1 cellular context compared by ENCODE assay signal in the genomic region with DNA sequence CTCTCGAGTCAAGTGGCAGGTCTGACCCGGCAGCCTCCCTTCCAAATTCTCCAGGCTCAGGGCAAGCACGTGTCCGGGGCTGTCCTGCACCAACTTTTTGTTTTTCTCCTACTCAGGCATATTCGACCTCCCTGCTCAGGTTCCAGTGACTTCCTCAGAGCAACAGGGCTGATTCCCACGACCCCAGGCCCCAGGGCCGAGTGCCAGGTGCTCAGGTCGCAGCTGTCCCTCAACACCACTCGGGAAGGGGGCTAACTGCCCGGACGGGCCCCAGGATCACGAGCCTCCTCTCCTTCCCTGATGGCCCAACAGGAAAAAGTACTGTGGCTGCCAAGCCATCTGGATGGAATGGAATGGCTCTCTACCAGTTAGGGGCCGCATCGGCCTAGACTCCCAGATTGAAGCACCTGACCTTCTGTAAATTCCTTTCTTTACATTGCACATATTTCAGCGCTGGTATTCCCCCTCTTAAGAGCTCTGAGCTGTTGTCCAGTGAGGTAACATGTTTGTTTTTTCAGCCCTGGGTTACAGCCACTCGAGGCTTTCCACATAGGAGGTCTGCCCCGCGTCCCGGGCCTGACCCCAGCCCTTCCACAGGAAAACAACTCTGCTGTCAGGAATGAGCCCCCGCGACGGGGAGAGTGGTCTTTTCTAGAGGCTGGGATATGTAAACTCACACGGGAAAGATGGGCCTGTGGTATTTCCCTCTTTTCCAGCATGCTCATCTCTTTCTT.
TF ChIP-seq lines count a peak whose summit lies in the region.

No MANE protein-coding gene starts in this region.

TF ChIP-seq in HepG2, 621 proteins besides CTCF, POLR2A, EP300 and RAD21 (continued from another document):
- TF ChIP-seq, protein P1, sequence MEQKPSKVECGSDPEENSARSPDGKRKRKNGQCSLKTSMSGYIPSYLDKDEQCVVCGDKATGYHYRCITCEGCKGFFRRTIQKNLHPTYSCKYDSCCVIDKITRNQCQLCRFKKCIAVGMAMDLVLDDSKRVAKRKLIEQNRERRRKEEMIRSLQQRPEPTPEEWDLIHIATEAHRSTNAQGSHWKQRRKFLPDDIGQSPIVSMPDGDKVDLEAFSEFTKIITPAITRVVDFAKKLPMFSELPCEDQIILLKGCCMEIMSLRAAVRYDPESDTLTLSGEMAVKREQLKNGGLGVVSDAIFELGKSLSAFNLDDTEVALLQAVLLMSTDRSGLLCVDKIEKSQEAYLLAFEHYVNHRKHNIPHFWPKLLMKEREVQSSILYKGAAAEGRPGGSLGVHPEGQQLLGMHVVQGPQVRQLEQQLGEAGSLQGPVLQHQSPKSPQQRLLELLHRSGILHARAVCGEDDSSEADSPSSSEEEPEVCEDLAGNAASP (CRISPR knock-in tag; IDR thresholded peaks at IDR 0.05; ENCODE audit: borderline replicate concordance): peak; percentile 70; the same call in 1 of the 2 replicates
- TF ChIP-seq ZNF777 (CRISPR knock-in tag; IDR thresholded peaks at IDR 0.05): no peak
- no peak for TF ChIP-seq IKZF4 (CRISPR knock-in tag; IDR thresholded peaks at IDR 0.05; ENCODE audit: borderline replicate concordance, low read depth, not compliant biosample characterization)
- TF ChIP-seq RARA (CRISPR knock-in tag; IDR thresholded peaks at IDR 0.05): peak; percentile 93
- TF ChIP-seq KDM5A (IDR thresholded peaks at IDR 0.05; ENCODE audit: borderline replicate concordance, low read length): no peak
- TF ChIP-seq ZNF20 (CRISPR knock-in tag; IDR thresholded peaks at IDR 0.05): no peak
- TF ChIP-seq, protein P2, sequence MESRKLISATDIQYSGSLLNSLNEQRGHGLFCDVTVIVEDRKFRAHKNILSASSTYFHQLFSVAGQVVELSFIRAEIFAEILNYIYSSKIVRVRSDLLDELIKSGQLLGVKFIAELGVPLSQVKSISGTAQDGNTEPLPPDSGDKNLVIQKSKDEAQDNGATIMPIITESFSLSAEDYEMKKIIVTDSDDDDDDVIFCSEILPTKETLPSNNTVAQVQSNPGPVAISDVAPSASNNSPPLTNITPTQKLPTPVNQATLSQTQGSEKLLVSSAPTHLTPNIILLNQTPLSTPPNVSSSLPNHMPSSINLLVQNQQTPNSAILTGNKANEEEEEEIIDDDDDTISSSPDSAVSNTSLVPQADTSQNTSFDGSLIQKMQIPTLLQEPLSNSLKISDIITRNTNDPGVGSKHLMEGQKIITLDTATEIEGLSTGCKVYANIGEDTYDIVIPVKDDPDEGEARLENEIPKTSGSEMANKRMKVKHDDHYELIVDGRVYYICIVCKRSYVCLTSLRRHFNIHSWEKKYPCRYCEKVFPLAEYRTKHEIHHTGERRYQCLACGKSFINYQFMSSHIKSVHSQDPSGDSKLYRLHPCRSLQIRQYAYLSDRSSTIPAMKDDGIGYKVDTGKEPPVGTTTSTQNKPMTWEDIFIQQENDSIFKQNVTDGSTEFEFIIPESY (CRISPR knock-in tag; IDR thresholded peaks at IDR 0.05): peak; percentile 18; the same call in 1 of the 2 replicates
- no peak for TF ChIP-seq ZNF235 (CRISPR knock-in tag; IDR thresholded peaks at IDR 0.05; ENCODE audit: borderline replicate concordance)
- TF ChIP-seq RCOR2 (CRISPR knock-in tag; IDR thresholded peaks at IDR 0.05): 0 out of 2 replicates have a peak, but pooled peaks have one; percentile 21
- TF ChIP-seq SOX6 (IDR thresholded peaks at IDR 0.05): no peak
- TF ChIP-seq SOX6 (CRISPR knock-in tag; IDR thresholded peaks at IDR 0.05): peak; percentile 73
- TF ChIP-seq, protein P3, sequence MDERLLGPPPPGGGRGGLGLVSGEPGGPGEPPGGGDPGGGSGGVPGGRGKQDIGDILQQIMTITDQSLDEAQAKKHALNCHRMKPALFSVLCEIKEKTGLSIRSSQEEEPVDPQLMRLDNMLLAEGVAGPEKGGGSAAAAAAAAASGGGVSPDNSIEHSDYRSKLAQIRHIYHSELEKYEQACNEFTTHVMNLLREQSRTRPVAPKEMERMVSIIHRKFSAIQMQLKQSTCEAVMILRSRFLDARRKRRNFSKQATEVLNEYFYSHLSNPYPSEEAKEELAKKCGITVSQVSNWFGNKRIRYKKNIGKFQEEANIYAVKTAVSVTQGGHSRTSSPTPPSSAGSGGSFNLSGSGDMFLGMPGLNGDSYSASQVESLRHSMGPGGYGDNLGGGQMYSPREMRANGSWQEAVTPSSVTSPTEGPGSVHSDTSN (CRISPR knock-in tag; IDR thresholded peaks at IDR 0.05): no peak
- no peak for TF ChIP-seq KDM2A (CRISPR knock-in tag; IDR thresholded peaks at IDR 0.05; ENCODE audit: borderline replicate concordance, low read depth)
- peak; percentile 64; the same call in 1 of the 2 replicates for TF ChIP-seq SOX5 (CRISPR knock-in tag; IDR thresholded peaks at IDR 0.05; ENCODE audit: borderline replicate concordance)
